31 cellular contexts compared by ENCODE assay signal in genomic region chr1:157624471-157624870, GRCh38. TPM values are rescaled to one million over a fixed set of nuclear protein-coding genes. Genes with fewer than 3 reads are reported as not detected.
"Had no signal": no experiment of that assay in that cellular context is flagged by ENCODE, and none has a peak within 500 bp of the region (broad histone marks: within the 10 kb centered on the region; RNA-seq: fewer than 3 reads in every experiment).

No MANE protein-coding gene starts in this region.

- H3K4me2 ChIP-seq: KMS-11 had no signal

- H3K27ac Mint-ChIP-seq: activated CD4-positive, alpha-beta T cell treated with anti-CD3 and anti-CD28 coated beads, Interleukin-2, amount 10 ng/mL, durations not matched to agents 7 days and 5 days; activated CD8-positive, alpha-beta T cell treated with anti-CD3 and anti-CD28 coated beads, Interleukin-2, amount 10 ng/mL, durations not matched to agents 7 days and 5 days; activated naive CD8-positive, alpha-beta T cell treated with anti-CD3 and anti-CD28 coated beads, Interleukin-2, amount 10 ng/mL, durations not matched to agents 7 days and 5 days; activated T-cell treated with anti-CD3 and anti-CD28 coated beads, Interleukin-2, amount 50 U/mL, for 24 hours; activated T-helper 2 cell treated with anti-CD3 and anti-CD28 coated beads, Interferon-gamma antibody, Interleukin-2, Interleukin-4, amounts not matched to agents 10 μg/mL and 5 μg/mL and 100 μg/mL, durations not matched to agents 14 hours and 24 hours and 36 hours; T-cell; T-helper 17 cell had no signal

- H3K36me3 ChIP-seq: ascending aorta, breast epithelium had no signal

- H3K4me1 Mint-ChIP-seq: T-helper 17 cell had no signal

- H3K4me3 ChIP-seq: ascending aorta, breast epithelium, coronary artery had no signal

- H3K9me3 ChIP-seq: ascending aorta, breast epithelium had no signal

- H3K27me3 ChIP-seq: ascending aorta had no signal

- H3K36me3 Mint-ChIP-seq: activated naive CD4-positive, alpha-beta T cell treated with anti-CD3 and anti-CD28 coated beads, Interleukin-2, amount 50 U/mL, for 24 hours; activated naive CD8-positive, alpha-beta T cell treated with anti-CD3 and anti-CD28 coated beads, Interleukin-2, amount 10 ng/mL, durations not matched to agents 7 days and 5 days; T-cell had no signal

- H3K27ac ChIP-seq: ascending aorta, breast epithelium, coronary artery, KMS-11 had no signal

- ATAC-seq: activated CD8-positive, alpha-beta T cell treated with anti-CD3 and anti-CD28 coated beads, Interleukin-2, amount 10 ng/mL, durations not matched to agents 7 days and 5 days; T-cell; T-helper 17 cell had no signal

- H3K9ac ChIP-seq: KMS-11 had no signal

- DNase-seq: activated CD4-positive, alpha-beta T cell treated with anti-CD3 and anti-CD28 coated beads, Interleukin-2, amount 10 ng/mL, durations not matched to agents 7 days and 5 days; activated CD4-positive, alpha-beta T cell treated with anti-CD3 and anti-CD28 coated beads, Interleukin-2, amount 50 U/mL, for 48 hours; activated CD8-positive, alpha-beta T cell treated with anti-CD3 and anti-CD28 coated beads, Interleukin-2, amount 10 ng/mL, durations not matched to agents 7 days and 5 days; activated gamma-delta T cell; activated naive CD4-positive, alpha-beta T cell treated with Interleukin-2 at 50 U/mL for 16 hours; activated naive CD8-positive, alpha-beta T cell treated with anti-CD3 and anti-CD28 coated beads, Interleukin-2, amount 10 ng/mL, durations not matched to agents 7 days and 5 days; activated T-cell treated with anti-CD3 and anti-CD28 coated beads, Interleukin-2, amount 50 U/mL, for 24 hours; amygdala; NCI-H1092; NCI-H146; NCI-H187; NCI-H2029 treated with DMSO at 0.1 percent for 48 hours; NCI-H2107; NCI-H2171; NCI-H510A; NCI-H526; NCI-H748 treated with DMSO at 0.1 percent for 48 hours; Right ventricle myocardium superior; T-cell; T-helper 17 cell; T-helper 9 cell had no signal

- H3K4me1 ChIP-seq: ascending aorta, breast epithelium had no signal

- H3K9me3 Mint-ChIP-seq: activated CD4-positive, alpha-beta T cell treated with anti-CD3 and anti-CD28 coated beads, Interleukin-2, amount 10 ng/mL, durations not matched to agents 7 days and 5 days; activated naive CD4-positive, alpha-beta T cell treated with anti-CD3 and anti-CD28 coated beads, Interleukin-2, amount 50 U/mL, for 24 hours; activated naive CD8-positive, alpha-beta T cell treated with anti-CD3 and anti-CD28 coated beads, Interleukin-2, amount 10 ng/mL, durations not matched to agents 7 days and 5 days; activated T-cell treated with anti-CD3 and anti-CD28 coated beads, Interleukin-2, amount 50 U/mL, for 24 hours; activated T-helper 2 cell treated with anti-CD3 and anti-CD28 coated beads, Interferon-gamma antibody, Interleukin-2, Interleukin-4, amounts not matched to agents 10 μg/mL and 5 μg/mL and 100 μg/mL, durations not matched to agents 14 hours and 24 hours and 36 hours; T-cell had no signal

- H3K4me3 Mint-ChIP-seq: activated CD4-positive, alpha-beta T cell treated with anti-CD3 and anti-CD28 coated beads, Interleukin-2, amount 10 ng/mL, durations not matched to agents 7 days and 5 days; activated CD8-positive, alpha-beta T cell treated with anti-CD3 and anti-CD28 coated beads, Interleukin-2, amount 10 ng/mL, durations not matched to agents 7 days and 5 days; activated naive CD4-positive, alpha-beta T cell treated with anti-CD3 and anti-CD28 coated beads, Interleukin-2, amount 50 U/mL, for 24 hours; activated naive CD8-positive, alpha-beta T cell treated with anti-CD3 and anti-CD28 coated beads, Interleukin-2, amount 10 ng/mL, durations not matched to agents 7 days and 5 days; activated T-cell treated with anti-CD3 and anti-CD28 coated beads, Interleukin-2, amount 50 U/mL, for 24 hours; T-cell; T-helper 17 cell had no signal

RNA-seq across cellular contexts. Expression of gene FCRL4, which starts 26.6 kb away (rescaled TPM):
- total RNA-seq: activated CD4-positive, alpha-beta T cell treated with anti-CD3 and anti-CD28 coated beads, Interleukin-2, amount 10 ng/mL, durations not matched to agents 7 days and 5 days; activated CD8-positive, alpha-beta T cell treated with anti-CD3 and anti-CD28 coated beads, Interleukin-2, amount 10 ng/mL, durations not matched to agents 7 days and 5 days; activated naive CD8-positive, alpha-beta T cell treated with anti-CD3 and anti-CD28 coated beads, Interleukin-2, amount 10 ng/mL, durations not matched to agents 7 days and 5 days; activated T-helper 2 cell treated with anti-CD3 and anti-CD28 coated beads, Interferon-gamma antibody, Interleukin-2, Interleukin-4, amounts not matched to agents 10 μg/mL and 5 μg/mL and 100 μg/mL, durations not matched to agents 14 hours and 24 hours and 36 hours; ascending aorta; cardiac septum; LHCN-M2; OCI-LY7; Right ventricle myocardium superior; T-helper 17 cell had no signal
- polyA plus RNA-seq: adipose tissue had no signal
